ENCODE assay signal across 31 cellular contexts in genomic region chr4:48947731-48948130, GRCh38. TPM values are rescaled to one million over a fixed set of nuclear protein-coding genes. Genes with fewer than 3 reads are reported as not detected.
"Had no signal": no experiment of that assay in that cellular context is flagged by ENCODE, and none has a peak within 500 bp of the region (broad histone marks: within the 10 kb centered on the region; RNA-seq: fewer than 3 reads in every experiment).

No MANE protein-coding gene starts in this region.

- H3K4me3 Mint-ChIP-seq: activated CD4-positive, alpha-beta memory T cell treated with anti-CD3 and anti-CD28 coated beads, Interleukin-2, amount 10 ng/mL, durations not matched to agents 7 days and 5 days; activated CD4-positive, alpha-beta T cell treated with anti-CD3 and anti-CD28 coated beads, Interleukin-2, amount 10 ng/mL, durations not matched to agents 24 days and 14 days; activated naive CD4-positive, alpha-beta T cell treated with anti-CD3 and anti-CD28 coated beads, Interleukin-2, amount 50 U/mL, for 24 hours; brain; mesothelial cell of epicardium; naive thymus-derived CD8-positive, alpha-beta T cell; stimulated activated naive B cell treated with anti-CD40 and anti-IgM and Interleukin-4, amounts not matched to agents 10 μg/mL and 1 μg/mL and 100 μg/mL, for 72 hours had no signal

- H3K27me3 ChIP-seq: esophagus muscularis mucosa, gastrocnemius medialis, sigmoid colon, testis, vagina had no signal

- H3K27ac Mint-ChIP-seq: activated CD4-positive, alpha-beta memory T cell treated with anti-CD3 and anti-CD28 coated beads, Interleukin-2, amount 10 ng/mL, durations not matched to agents 7 days and 5 days; activated CD4-positive, alpha-beta T cell treated with anti-CD3 and anti-CD28 coated beads, Interleukin-2, amount 10 ng/mL, durations not matched to agents 24 days and 14 days; activated naive CD4-positive, alpha-beta T cell treated with anti-CD3 and anti-CD28 coated beads, Interleukin-2, amount 50 U/mL, for 24 hours; brain; mesothelial cell of epicardium; progenitor cell of endocrine pancreas; stimulated activated naive B cell treated with anti-CD40 and anti-IgM and Interleukin-4, amounts not matched to agents 10 μg/mL and 1 μg/mL and 100 μg/mL, for 72 hours had no signal

- H3K4me3 ChIP-seq: esophagus muscularis mucosa, gastrocnemius medialis, sigmoid colon, smooth muscle cell, testis, vagina had no signal

- H3K27me3 Mint-ChIP-seq: activated naive CD4-positive, alpha-beta T cell treated with anti-CD3 and anti-CD28 coated beads, Interleukin-2, amount 50 U/mL, for 24 hours; brain; naive thymus-derived CD8-positive, alpha-beta T cell had no signal

- H3K4me1 ChIP-seq: esophagus muscularis mucosa, gastrocnemius medialis, testis had no signal

- H3K36me3 Mint-ChIP-seq: activated naive CD4-positive, alpha-beta T cell treated with anti-CD3 and anti-CD28 coated beads, Interleukin-2, amount 50 U/mL, for 24 hours; brain; mesothelial cell of epicardium; naive thymus-derived CD8-positive, alpha-beta T cell; stimulated activated naive B cell treated with anti-CD40 and anti-IgM and Interleukin-4, amounts not matched to agents 10 μg/mL and 1 μg/mL and 100 μg/mL, for 72 hours had no signal

- DNase-seq: activated CD4-positive, alpha-beta memory T cell treated with anti-CD3 and anti-CD28 coated beads, Interleukin-2, amount 10 ng/mL, durations not matched to agents 7 days and 5 days; activated CD4-positive, alpha-beta T cell treated with anti-CD3 and anti-CD28 coated beads, Interleukin-2, amount 10 ng/mL, durations not matched to agents 24 days and 14 days; activated gamma-delta T cell treated with Interleukin-2 at 50 U/mL for 16 hours; anterior cingulate cortex; central memory CD4-positive, alpha-beta T cell; effector memory CD4-positive, alpha-beta T cell; gastrocnemius medialis; hippocampal formation; kidney glomerular epithelial cell; left ventricle myocardium superior; mammary epithelial cell; naive thymus-derived CD8-positive, alpha-beta T cell; retina; sigmoid colon; stimulated activated CD4-positive, alpha-beta T cell treated with anti-CD3 and anti-CD28 coated beads, Interleukin-2, amount 100 ng/mL, for 48 hours; stimulated activated CD8-positive, alpha-beta memory T cell treated with anti-CD3 and anti-CD28 coated beads, Interleukin-4, amount 100 ng/mL, for 48 hours; stimulated activated naive B cell treated with anti-CD40 and anti-IgM and Interleukin-4, amounts not matched to agents 10 μg/mL and 1 μg/mL and 100 μg/mL, for 72 hours; testis; trophoblast cell had no signal

- H3K4me1 Mint-ChIP-seq: brain; stimulated activated naive B cell treated with anti-CD40 and anti-IgM and Interleukin-4, amounts not matched to agents 10 μg/mL and 1 μg/mL and 100 μg/mL, for 72 hours had no signal

- H3K4me2 ChIP-seq: smooth muscle cell had no signal

- H3K9me3 Mint-ChIP-seq: activated CD4-positive, alpha-beta memory T cell treated with anti-CD3 and anti-CD28 coated beads, Interleukin-2, amount 10 ng/mL, durations not matched to agents 7 days and 5 days; activated CD4-positive, alpha-beta T cell treated with anti-CD3 and anti-CD28 coated beads, Interleukin-2, amount 10 ng/mL, durations not matched to agents 24 days and 14 days; activated naive CD4-positive, alpha-beta T cell treated with anti-CD3 and anti-CD28 coated beads, Interleukin-2, amount 50 U/mL, for 24 hours; stimulated activated naive B cell treated with anti-CD40 and anti-IgM and Interleukin-4, amounts not matched to agents 10 μg/mL and 1 μg/mL and 100 μg/mL, for 72 hours had no signal

- ATAC-seq: activated CD4-positive, CD25-positive, alpha-beta regulatory T cell treated with anti-CD3 and anti-CD28 coated beads, Interleukin-2, amount 50 U/mL, for 24 hours; gastrocnemius medialis; left ventricle myocardium superior; naive thymus-derived CD8-positive, alpha-beta T cell; stimulated activated naive B cell treated with anti-CD40 and anti-IgM and Interleukin-4, amounts not matched to agents 10 μg/mL and 1 μg/mL and 100 μg/mL, for 72 hours had no signal

- H3K36me3 ChIP-seq: esophagus muscularis mucosa, gastrocnemius medialis, sigmoid colon, vagina had no signal

- H3K27ac ChIP-seq: esophagus muscularis mucosa, gastrocnemius medialis, testis, VCaP had no signal

- H3K9me3 ChIP-seq: gastrocnemius medialis, sigmoid colon, testis, vagina had no signal

RNA-seq across cellular contexts. Expression of gene CWH43, which starts 38.3 kb away (rescaled TPM):
- total RNA-seq: activated CD4-positive, alpha-beta memory T cell treated with anti-CD3 and anti-CD28 coated beads, Interleukin-2, amount 10 ng/mL, durations not matched to agents 7 days and 5 days; activated CD4-positive, alpha-beta T cell treated with anti-CD3 and anti-CD28 coated beads, Interleukin-2, amount 10 ng/mL, durations not matched to agents 24 days and 14 days; dermis microvascular lymphatic vessel endothelial cell; endothelial cell of umbilical vein; esophagus muscularis mucosa; left ventricle myocardium superior; mesothelial cell of epicardium; naive thymus-derived CD8-positive, alpha-beta T cell; osteocyte; progenitor cell of endocrine pancreas; sigmoid colon had no signal
- polyA plus RNA-seq: endothelial cell of umbilical vein; naive thymus-derived CD8-positive, alpha-beta T cell had no signal
